8 cellular contexts compared by ENCODE assay signal in the genomic region with DNA sequence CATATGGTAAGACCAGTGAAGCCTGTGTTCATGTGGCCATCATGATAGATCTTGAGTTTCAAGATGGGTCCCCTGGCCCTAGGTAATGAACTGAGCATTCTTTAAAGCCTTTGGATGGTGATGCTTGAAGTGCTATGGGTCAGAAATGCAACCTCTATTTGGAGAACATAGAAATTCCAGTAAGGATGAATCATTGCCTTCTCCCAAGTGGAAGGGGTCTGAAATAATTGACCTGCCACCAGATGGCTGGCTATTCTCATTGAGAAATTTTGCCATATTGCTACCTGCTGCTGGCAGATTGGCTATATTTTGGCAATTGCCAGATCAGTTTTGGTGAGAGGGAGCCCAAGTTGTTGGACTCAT. TPM values are rescaled to one million over a fixed set of nuclear protein-coding genes. Genes with fewer than 3 reads are reported as not detected.
A peak's percentile ranks its signal among the peaks of the same experiment; 100 is the strongest.
DNase-seq lines count a peak whose midpoint lies in the region; ATAC-seq, FAIRE-seq and TF ChIP-seq lines count a peak whose summit lies in the region.

No MANE protein-coding gene starts in this region.

- TF ChIP-seq EP300 in K562 (IDR thresholded peaks at IDR 0.05; ENCODE audit: low read length) = no peak

- no peak for TF ChIP-seq POLR2A in K562 (conservative IDR thresholded peaks at IDR 0.05)

- TF ChIP-seq RAD21 in K562 (CRISPR knock-in tag; conservative IDR thresholded peaks at IDR 0.05 in 1 of 2, IDR thresholded peaks at IDR 0.05 in 1 of 2) = no peak

- peak overlapping the region; percentile 81 for H2AFZ ChIP-seq in K562 (ENCODE audit: low read depth, low read length)

- TF ChIP-seq CTCF in left ventricle myocardium inferior (IDR thresholded peaks at IDR 0.05; ENCODE audit: borderline replicate concordance) (no peak), K562 (IDR thresholded peaks at IDR 0.05 in 2 of 3, conservative IDR thresholded peaks at IDR 0.05 in 1 of 3; ENCODE audit: insufficient read depth in 2 of 3, low read depth in 1 of 3, low read length in 3 of 3) (no peak)

- FAIRE-seq in K562 (lab: Jason Lieb, UNC) = no peak

- H3K9ac ChIP-seq in K562 (ENCODE audit: insufficient read depth in 1 of 2, low read depth in 2 of 2, low read length in 2 of 2) = peak overlapping the region in 1 of 2 experiments; percentile 51; a peak in 2 of 4 replicates

- no peak for DNase-seq in left ventricle myocardium inferior
- DNase-seq in Right ventricle myocardium inferior (ENCODE audit: missing footprints) = no peak
- DNase-seq in K562 (ENCODE audit: extremely low read depth in 1 of 4, low spot score in 3 of 4) = no peak
- no peak for DNase-seq in memory B cell (ENCODE audit: low spot score in 2 of 2)
- DNase-seq in iPS-NIHi7 (ENCODE audit: extremely low spot score) = no peak
- no peak for DNase-seq in NCI-H2196 (lab: John Stamatoyannopoulos, UW; ENCODE audit: unreplicated experiment)
- no peak for DNase-seq in stimulated activated CD4-positive, alpha-beta T cell treated with anti-CD3 and anti-CD28 coated beads, Interleukin-15, amount 100 ng/mL, for 24 hours

- no peaks in the 10 kb centered on the region for H3K27me3 ChIP-seq in left ventricle myocardium inferior (ENCODE audit: low read depth)
- H3K27me3 ChIP-seq in K562 (ENCODE audit: control insufficient read depth in 2 of 2, insufficient read depth in 2 of 2, low read length in 2 of 2) = no peaks in the 10 kb centered on the region

- H3K4me3 Mint-ChIP-seq in memory B cell = peak overlapping the region; percentile 98

- H3K9me3 ChIP-seq in left ventricle myocardium inferior (replicated peaks) (no peaks in the 10 kb centered on the region), K562 (replicated peaks; ENCODE audit: control insufficient read depth, insufficient read depth, low read depth, low read length) (no peaks in the 10 kb centered on the region)

- peaks cover 1% of the 10 kb centered on the region for H3K36me3 Mint-ChIP-seq in memory B cell

- no peaks in the 10 kb centered on the region for H3K27me3 Mint-ChIP-seq in memory B cell

- BruUV-seq in K562 (replicated peaks; lab: Mats Ljungman, UMichigan) = no TSS peak

- H3K4me3 ChIP-seq in left ventricle myocardium inferior (peak overlapping the region; percentile 74), K562 (peak overlapping the region; percentile 38)

- H3K9me1 ChIP-seq in K562 (ENCODE audit: control insufficient read depth, insufficient read depth, low read length) = no peaks in the 10 kb centered on the region

- H3K4me1 ChIP-seq in left ventricle myocardium inferior = peaks cover 43% of the 10 kb centered on the region
- H3K4me1 ChIP-seq in K562 (replicated peaks in 1 of 2; ENCODE audit: control insufficient read depth in 2 of 2, insufficient read depth in 2 of 2, low read length in 2 of 2) = peaks cover 15 to 19% of the 10 kb centered on the region in 2 experiments

- no peak for ATAC-seq in Right ventricle myocardium inferior
- ATAC-seq in K562 = no peak
- ATAC-seq in memory B cell (ENCODE audit: low read depth) = no peak
- no peak for ATAC-seq in GM19035 (IDR thresholded peaks at IDR 0.05; ENCODE audit: unreplicated experiment)

- H3K4me2 ChIP-seq in K562 (ENCODE audit: insufficient read depth, low read length) = peak overlapping the region; percentile 85

- in situ Hi-C loops in K562 (cut with MboI) = no loop called here

- peak overlapping the region; percentile 87 for H3K27ac ChIP-seq in left ventricle myocardium inferior (replicated peaks)
- H3K27ac ChIP-seq in K562 (ENCODE audit: extremely low read depth, low read depth, low read length) = peak overlapping the region; percentile 42; the same call in 2 of the 3 replicates

- CTCF ChIA-PET in K562 (lab: Yijun Ruan, JAX; ENCODE audit: low intra/inter-chr PET ratio) = no interaction called here

- POLR2A ChIA-PET in K562 (lab: Yijun Ruan, JAX) = interaction anchor here (0.6 to 1.9 kb wide), 6 partner anchors 10 to 1558 kb away, joined by 3 to 6 read pairs (median 4); a partner anchor contains a TSS

- H3K4me1 Mint-ChIP-seq in memory B cell = peaks cover 13% of the 10 kb centered on the region

- H3K36me3 ChIP-seq in left ventricle myocardium inferior = peaks cover 7% of the 10 kb centered on the region
- H3K36me3 ChIP-seq in K562 (ENCODE audit: control insufficient read depth, insufficient read depth, low read length) = no peaks in the 10 kb centered on the region

- H4K20me1 ChIP-seq in K562 (replicated peaks; ENCODE audit: control insufficient read depth, insufficient read depth, low read length) = no peaks in the 10 kb centered on the region

- H3K27ac Mint-ChIP-seq in memory B cell = peak overlapping the region; percentile 94

- H3K9me3 Mint-ChIP-seq in memory B cell = no peaks in the 10 kb centered on the region

- intact Hi-C loops in left ventricle myocardium inferior (cut with micrococcal nuclease) (loop anchor here (10.0 kb wide), 1 partner anchor 378 kb away; no protein-coding TSS in a partner anchor), Right ventricle myocardium inferior (cut with DNase I) (loop anchor here (2.0 kb wide), 1 partner anchor 52 kb away; a partner anchor contains a TSS), K562 (cut with micrococcal nuclease) (loop anchor here (1.0 to 5.0 kb wide), 2 partner anchors 53 to 305 kb away; a partner anchor contains a TSS)

- H3K79me2 ChIP-seq in K562 (ENCODE audit: control insufficient read depth, insufficient read depth, low read length) = no peaks in the 10 kb centered on the region

TF ChIP-seq in K562, 482 proteins besides CTCF, POLR2A, EP300 and RAD21 (continues in another document):
- no peak for TF ChIP-seq RUNX1 (IDR thresholded peaks at IDR 0.05; ENCODE audit: low read depth)
- peak; percentile 27; the same call in 1 of the 2 replicates for TF ChIP-seq ZKSCAN8 (CRISPR knock-in tag; IDR thresholded peaks at IDR 0.05)

RNA-seq across cellular contexts. Expression of a gene that starts 0.7 kb away (rescaled TPM):
- total RNA-seq in left ventricle myocardium inferior (39.2 TPM), Right ventricle myocardium inferior (34.6 TPM), K562 (2014; rRNA removed) (4.5 and 4.7 TPM in 2 replicates), K562 (2014; rRNA removed; fragmentation: Illumina TruSeq; extraction: Trizol) (0.99 and 1.0 TPM in 2 replicates), K562 (2015; rRNA removed; fragmentation: Illumina TruSeq; extraction: Trizol) (1.6 and 2.2 TPM in 2 replicates), K562 (2021) (3.8 and 5.0 TPM in 2 replicates)
- 0.67 TPM in 1 of 2 replicates, not detected in the other for total RNA-seq in K562 (2011; cell fraction: chromatin; rRNA removed; ENCODE audit: low replicate concordance)
- total RNA-seq in K562 (2011; cell fraction: nucleolus; rRNA removed) = 2.6 and 3.8 TPM in 2 replicates
- total RNA-seq in K562 (2011; cell fraction: nucleoplasm; rRNA removed) = 1.1 and 2.4 TPM in 2 replicates
- polyA plus RNA-seq in K562 (2011; rRNA removed) (2.0 and 2.7 TPM in 2 replicates), K562 (2014; fragmentation: Illumina TruSeq; extraction: Trizol) (2.4 and 2.9 TPM in 2 replicates), K562 (2014; fragmentation: Nextera tagmentation; extraction: Ambion mirVana) (under 1 TPM; 0.17 to 0.76 TPM), K562 (2014; rRNA removed) (4.0 and 4.4 TPM in 2 replicates)
- polyA plus RNA-seq in K562 (2011; cell fraction: cytosol; rRNA removed) = 3.4 and 3.9 TPM in 2 replicates
- 0.55 and 1.0 TPM in 2 replicates for polyA plus RNA-seq in K562 (2011; cell fraction: nucleus; rRNA removed)
- polyA plus RNA-seq in K562 (2012) = 8.1 and 10.3 TPM in 2 replicates
- 0.60 TPM in 1 of 2 replicates, not detected in the other for polyA minus RNA-seq in K562 (2011; rRNA and poly(A)+ RNA removed)
- polyA minus RNA-seq in K562 (2011; cell fraction: cytosol; rRNA and poly(A)+ RNA removed) = 1.4 and 2.8 TPM in 2 replicates
- not detected in 2 replicates for polyA minus RNA-seq in K562 (2011; cell fraction: nucleus; rRNA and poly(A)+ RNA removed)

RNA-seq across cellular contexts. Expression of a gene that starts 37.7 kb away (rescaled TPM):
- total RNA-seq in left ventricle myocardium inferior = 3.5 TPM
- 5.1 TPM for total RNA-seq in Right ventricle myocardium inferior
- total RNA-seq in K562 (2011; cell fraction: chromatin; rRNA removed; ENCODE audit: low replicate concordance) = not detected in 2 replicates
- not detected in 2 replicates for total RNA-seq in K562 (2011; cell fraction: nucleolus; rRNA removed)
- total RNA-seq in K562 (2011; cell fraction: nucleoplasm; rRNA removed) = not detected in 2 replicates
- total RNA-seq in K562 (2014; rRNA removed) = not detected in 2 replicates
- not detected in 2 replicates for total RNA-seq in K562 (2014; rRNA removed; fragmentation: Illumina TruSeq; extraction: Trizol)
- not detected in 2 replicates for total RNA-seq in K562 (2015; rRNA removed; fragmentation: Illumina TruSeq; extraction: Trizol)
- total RNA-seq in K562 (2021) = 0.11 and 0.38 TPM in 2 replicates
- polyA plus RNA-seq in K562 (2011; rRNA removed) = 0.04 TPM in 1 of 2 replicates, not detected in the other
- polyA plus RNA-seq in K562 (2011; cell fraction: cytosol; rRNA removed) = 0.06 TPM in 1 of 2 replicates, not detected in the other
- polyA plus RNA-seq in K562 (2011; cell fraction: nucleus; rRNA removed) = 0.20 TPM in 1 of 2 replicates, not detected in the other
- polyA plus RNA-seq in K562 (2012) = not detected in 2 replicates
- polyA plus RNA-seq in K562 (2014; fragmentation: Illumina TruSeq; extraction: Trizol) = not detected in 2 replicates
- not detected for polyA plus RNA-seq in K562 (2014; fragmentation: Nextera tagmentation; extraction: Ambion mirVana)
- not detected in 2 replicates for polyA plus RNA-seq in K562 (2014; rRNA removed)
- polyA minus RNA-seq in K562 (2011; rRNA and poly(A)+ RNA removed) = not detected in 2 replicates
- polyA minus RNA-seq in K562 (2011; cell fraction: cytosol; rRNA and poly(A)+ RNA removed) = not detected in 2 replicates
- polyA minus RNA-seq in K562 (2011; cell fraction: nucleus; rRNA and poly(A)+ RNA removed) = not detected in 2 replicates

RNA-seq across cellular contexts. Expression of a gene that starts 53.0 kb away (rescaled TPM):
- 9.9 TPM for total RNA-seq in left ventricle myocardium inferior
- 10.6 TPM for total RNA-seq in Right ventricle myocardium inferior
- 12.3 and 13.2 TPM in 2 replicates for total RNA-seq in K562 (2011; cell fraction: chromatin; rRNA removed; ENCODE audit: low replicate concordance)
- total RNA-seq in K562 (2011; cell fraction: nucleolus; rRNA removed) = 6.0 and 6.4 TPM in 2 replicates
- total RNA-seq in K562 (2011; cell fraction: nucleoplasm; rRNA removed) = 10.6 and 13.1 TPM in 2 replicates
- total RNA-seq in K562 (2014; rRNA removed) = 14.3 and 14.6 TPM in 2 replicates
- 13.0 and 16.4 TPM in 2 replicates for total RNA-seq in K562 (2014; rRNA removed; fragmentation: Illumina TruSeq; extraction: Trizol)
- 11.9 and 13.1 TPM in 2 replicates for total RNA-seq in K562 (2015; rRNA removed; fragmentation: Illumina TruSeq; extraction: Trizol)
- 10.8 and 12.4 TPM in 2 replicates for total RNA-seq in K562 (2021)
- polyA plus RNA-seq in K562 (2011; rRNA removed) = 9.7 and 11.0 TPM in 2 replicates
- polyA plus RNA-seq in K562 (2011; cell fraction: cytosol; rRNA removed) = 2.8 and 5.7 TPM in 2 replicates
- 8.8 and 11.1 TPM in 2 replicates for polyA plus RNA-seq in K562 (2011; cell fraction: nucleus; rRNA removed)
- polyA plus RNA-seq in K562 (2012) = 7.7 and 8.6 TPM in 2 replicates
- polyA plus RNA-seq in K562 (2014; fragmentation: Illumina TruSeq; extraction: Trizol) = 7.8 and 11.3 TPM in 2 replicates
- 10 to 100 TPM in 1 of 2 experiments, 1 to 10 TPM in 1; 9.5 to 14.6 TPM for polyA plus RNA-seq in K562 (2014; fragmentation: Nextera tagmentation; extraction: Ambion mirVana)
- polyA plus RNA-seq in K562 (2014; rRNA removed) = 11.4 and 13.6 TPM in 2 replicates
- polyA minus RNA-seq in K562 (2011; rRNA and poly(A)+ RNA removed) = 14.6 and 19.8 TPM in 2 replicates
- 2.8 and 12.1 TPM in 2 replicates for polyA minus RNA-seq in K562 (2011; cell fraction: cytosol; rRNA and poly(A)+ RNA removed)
- polyA minus RNA-seq in K562 (2011; cell fraction: nucleus; rRNA and poly(A)+ RNA removed) = 5.1 and 11.2 TPM in 2 replicates
